12 cellular contexts compared by ENCODE assay signal in genomic region chr3:133745981-133746721, GRCh38. TPM values are rescaled to one million over a fixed set of nuclear protein-coding genes. Genes with fewer than 3 reads are reported as not detected.
A peak's percentile ranks its signal among the peaks of the same experiment; 100 is the strongest.
DNase-seq lines count a peak whose midpoint lies in the region; ATAC-seq and TF ChIP-seq lines count a peak whose summit lies in the region.
"Had no signal": no experiment of that assay in that cellular context is flagged by ENCODE, and none has a peak within 500 bp of the region (broad histone marks: within the 10 kb centered on the region; RNA-seq: fewer than 3 reads in every experiment).

Gene TF, plus strand, starts transcription at chr3:133746393. Its CDS starts 48 bp downstream, at chr3:133746441.

- no peak within 1 kb of the TSS for H3K27ac ChIP-seq in GM23338 (ENCODE audit: low read depth)
- no peak within 1 kb of the TSS for H3K27ac ChIP-seq in neuronal stem cell (replicated peaks; ENCODE audit: low read length)

- H3K4me1 Mint-ChIP-seq in GM23338 = peaks cover 5% of the 10 kb centered on the region; the same call in 1 of the 3 replicates
- peaks cover 2% of the 10 kb centered on the region for H3K4me1 Mint-ChIP-seq in activated naive CD8-positive, alpha-beta T cell treated with anti-CD3 and anti-CD28 coated beads, Interleukin-2, amount 50 U/mL, for 24 hours

- no peak for TF ChIP-seq CTCF in GM23338 (conservative IDR thresholded peaks at IDR 0.05; ENCODE audit: low read depth in 2 of 2)

- ATAC-seq in GM23338 = peak; percentile 87
- peak; percentile 33 for ATAC-seq in activated naive CD8-positive, alpha-beta T cell treated with anti-CD3 and anti-CD28 coated beads, Interleukin-2, amount 50 U/mL, for 24 hours
- peak; percentile 51 for ATAC-seq in Right ventricle myocardium superior (ENCODE audit: poor library complexity)
- no peak for ATAC-seq in HG03097 (IDR thresholded peaks at IDR 0.05; ENCODE audit: low FRiP score, unreplicated experiment)

- H3K9me3 ChIP-seq in neuronal stem cell (replicated peaks in 1 of 2; ENCODE audit: control insufficient read depth in 2 of 2, insufficient read depth in 1 of 2, low read depth in 1 of 2, low read length in 2 of 2) = no peaks in the 10 kb centered on the region

- H2BK120ac ChIP-seq in neuronal stem cell (ENCODE audit: low read depth, low read length) = no peak within 1 kb of the TSS

- H3K27me3 ChIP-seq in GM23338 (ENCODE audit: insufficient read depth) (peaks cover 26% of the 10 kb centered on the region), neuronal stem cell (ENCODE audit: control insufficient read depth in 3 of 3, insufficient read depth in 3 of 3, low read depth in 1 of 3, low read length in 3 of 3) (peaks cover 0 to 28% (median 0%) of the 10 kb centered on the region in 3 experiments)

- H3K4me2 ChIP-seq in GM23338 (peak within 1 kb of the TSS; percentile 80), neuronal stem cell (ENCODE audit: insufficient read depth, low read length, poor library complexity, severe bottlenecking) (no peak within 1 kb of the TSS)

- no peaks in the 10 kb centered on the region for H3K9me2 ChIP-seq in GM23338 (ENCODE audit: insufficient read depth)

- H4K91ac ChIP-seq in neuronal stem cell (ENCODE audit: low read depth, low read length, poor library complexity) = no peak within 1 kb of the TSS

- intact Hi-C loops in Right ventricle myocardium superior (cut with DNase I) = no loop called here

- no peak within 1 kb of the TSS for H2BK15ac ChIP-seq in neuronal stem cell (ENCODE audit: low read length)

- peaks cover 30% of the 10 kb centered on the region for H3K27me3 Mint-ChIP-seq in GM23338 (ENCODE audit: insufficient read depth, low read depth, poor library complexity)
- peaks cover 43% of the 10 kb centered on the region for H3K27me3 Mint-ChIP-seq in activated naive CD8-positive, alpha-beta T cell treated with anti-CD3 and anti-CD28 coated beads, Interleukin-2, amount 50 U/mL, for 24 hours

- peak within 1 kb of the TSS; percentile 77 for H3K4me3 Mint-ChIP-seq in GM23338
- no peak within 1 kb of the TSS for H3K4me3 Mint-ChIP-seq in activated naive CD8-positive, alpha-beta T cell treated with anti-CD3 and anti-CD28 coated beads, Interleukin-2, amount 50 U/mL, for 24 hours

- DNase-seq in GM23338 (ENCODE audit: low spot score) = peak; percentile 28
- DNase-seq in activated naive CD8-positive, alpha-beta T cell treated with anti-CD3 and anti-CD28 coated beads, Interleukin-2, amount 50 U/mL, for 24 hours = no peak
- no peak for DNase-seq in Right ventricle myocardium superior
- no peak for DNase-seq in neuronal stem cell (ENCODE audit: low spot score)
- no peak for DNase-seq in 8988T
- DNase-seq in dermis blood vessel endothelial cell = no peak
- DNase-seq in activated gamma-delta T cell (lab: John Stamatoyannopoulos, UW) = no peak
- DNase-seq: CD4-positive, CD25-positive, alpha-beta regulatory T cell; KG1; NCI-H446; small intestine had no signal

- no peaks in the 10 kb centered on the region for H3K79me1 ChIP-seq in neuronal stem cell (ENCODE audit: low read depth, low read length)

- H3K27ac Mint-ChIP-seq in GM23338 = no peak within 1 kb of the TSS
- no peak within 1 kb of the TSS for H3K27ac Mint-ChIP-seq in activated naive CD8-positive, alpha-beta T cell treated with anti-CD3 and anti-CD28 coated beads, Interleukin-2, amount 50 U/mL, for 24 hours
- H3K27ac Mint-ChIP-seq: CD4-positive, CD25-positive, alpha-beta regulatory T cell had no signal

- H3K18ac ChIP-seq in neuronal stem cell (ENCODE audit: low read length) = peak within 1 kb of the TSS; percentile 25

- no peak within 1 kb of the TSS for H3K4ac ChIP-seq in neuronal stem cell (ENCODE audit: low read length)

- H3K9me3 Mint-ChIP-seq in GM23338 = no peaks in the 10 kb centered on the region
- no peaks in the 10 kb centered on the region for H3K9me3 Mint-ChIP-seq in activated naive CD8-positive, alpha-beta T cell treated with anti-CD3 and anti-CD28 coated beads, Interleukin-2, amount 50 U/mL, for 24 hours

- no peaks in the 10 kb centered on the region for H3K79me2 ChIP-seq in GM23338 (replicated peaks; ENCODE audit: insufficient read depth)

- no peaks in the 10 kb centered on the region for H4K20me1 ChIP-seq in GM23338 (replicated peaks; ENCODE audit: insufficient read depth)

- H2AFZ ChIP-seq in GM23338 = peak within 1 kb of the TSS; percentile 98
- H2AFZ ChIP-seq in neuronal stem cell (ENCODE audit: low read length) = no peak within 1 kb of the TSS

- H3K9ac ChIP-seq in neuronal stem cell (ENCODE audit: low read depth, low read length, poor library complexity) = no peak within 1 kb of the TSS

- H3K36me3 ChIP-seq in GM23338 (ENCODE audit: insufficient read depth) = no peaks in the 10 kb centered on the region
- no peaks in the 10 kb centered on the region for H3K36me3 ChIP-seq in neuronal stem cell (replicated peaks in 1 of 2; ENCODE audit: control insufficient read depth in 2 of 2, insufficient read depth in 2 of 2, low read length in 2 of 2)

- peak within 1 kb of the TSS; percentile 0 for H2BK5ac ChIP-seq in neuronal stem cell (ENCODE audit: low read length)

- H3K36me3 Mint-ChIP-seq in GM23338 (ENCODE audit: low read depth) = no peaks in the 10 kb centered on the region
- no peaks in the 10 kb centered on the region for H3K36me3 Mint-ChIP-seq in activated naive CD8-positive, alpha-beta T cell treated with anti-CD3 and anti-CD28 coated beads, Interleukin-2, amount 50 U/mL, for 24 hours (ENCODE audit: low read depth)
- H3K36me3 Mint-ChIP-seq: CD4-positive, CD25-positive, alpha-beta regulatory T cell had no signal

- H3K23ac ChIP-seq in neuronal stem cell (ENCODE audit: low read depth, low read length, poor library complexity) = no peak within 1 kb of the TSS

- WGBS in neuronal stem cell (ENCODE audit: extremely low coverage in 2 of 2, insufficient read length in 2 of 2, insufficient replicate concordance in 1 of 2), 2 donors = no CpG with 5 or more reads among the region's 50 CpGs

- H2AK5ac ChIP-seq in neuronal stem cell (ENCODE audit: low read depth, low read length) = no peak within 1 kb of the TSS

- H3K4me1 ChIP-seq in GM23338 (ENCODE audit: insufficient read depth) (no peaks in the 10 kb centered on the region), neuronal stem cell (ENCODE audit: control insufficient read depth in 2 of 2, insufficient read depth in 1 of 2, low read depth in 1 of 2, low read length in 2 of 2) (no peaks in the 10 kb centered on the region)

- H3F3A ChIP-seq in GM23338 (replicated peaks; ENCODE audit: low read depth) = no peaks in the 10 kb centered on the region

- peak within 1 kb of the TSS; percentile 4 for H3K14ac ChIP-seq in neuronal stem cell (ENCODE audit: low read length)

- peak within 1 kb of the TSS; percentile 62 for H3K4me3 ChIP-seq in GM23338
- peak within 1 kb of the TSS in 1 of 2 donors; percentile 23 for H3K4me3 ChIP-seq in neuronal stem cell (ENCODE audit: low read length in 2 of 2)

- H2BK12ac ChIP-seq in neuronal stem cell (ENCODE audit: low read length) = no peak within 1 kb of the TSS

- H4K8ac ChIP-seq in neuronal stem cell (ENCODE audit: low read depth, low read length) = no peak within 1 kb of the TSS

TF ChIP-seq in GM23338, 12 proteins besides CTCF, POLR2A, EP300 and RAD21 (continues in another document):
- TF ChIP-seq EZH2 (IDR thresholded peaks at IDR 0.05; ENCODE audit: low read depth, unreplicated experiment) = no peak

RNA-seq across cellular contexts. Expression of gene TF, which starts in this region (rescaled TPM):
- total RNA-seq in GM23338 (2014; rRNA removed; shearing (Covaris generic)) = 0.76 and 2.9 TPM in 2 replicates
- polyA plus RNA-seq in GM23338 (2016; fragmentation: Nextera tagmentation; extraction: Ambion mirVana) = 0.03 and 0.16 TPM in 2 replicates
- 5.6 TPM for total RNA-seq in Right ventricle myocardium superior
- 0.53 TPM for polyA plus RNA-seq in neuronal stem cell (2013, experiment 1 of 2)
- polyA plus RNA-seq in neuronal stem cell (2013, experiment 2 of 2) = 0.61 TPM
- under 0.01 and 0.85 TPM in 2 replicates for total RNA-seq in dermis blood vessel endothelial cell
- polyA plus RNA-seq: CD4-positive, CD25-positive, alpha-beta regulatory T cell had no signal
